In genomic region chr11:1534682-1535081, GRCh38 we compare ENCODE assay signal across 22 cellular contexts. TPM values are rescaled to one million over a fixed set of nuclear protein-coding genes. Genes with fewer than 3 reads are reported as not detected.
DNase-seq lines count a peak whose midpoint lies in the region; ATAC-seq, FAIRE-seq and TF ChIP-seq lines count a peak whose summit lies in the region.
"Had no signal": no experiment of that assay in that cellular context is flagged by ENCODE, and none has a peak within 500 bp of the region (broad histone marks: within the 10 kb centered on the region; RNA-seq: fewer than 3 reads in every experiment).

No MANE protein-coding gene starts in this region.

- no peak overlapping the region for H3K4ac ChIP-seq in neuronal stem cell (ENCODE audit: low read length)

- H3K18ac ChIP-seq in neuronal stem cell (ENCODE audit: low read length): peak overlapping the region; percentile 32

- ATAC-seq in left ventricle myocardium superior (no peak), HG02610 (IDR thresholded peaks at IDR 0.05; ENCODE audit: unreplicated experiment) (no peak)
- ATAC-seq: A549 had no signal

- peak overlapping the region; percentile 40 for H2AK5ac ChIP-seq in neuronal stem cell (ENCODE audit: low read depth, low read length)

- H4K91ac ChIP-seq in neuronal stem cell (ENCODE audit: low read depth, low read length, poor library complexity): no peak overlapping the region

- DNase-seq in left ventricle myocardium superior: peak; percentile 41
- DNase-seq in cardiac septum (ENCODE audit: low spot score): no peak
- no peak for DNase-seq in coronary artery (ENCODE audit: low spot score)
- DNase-seq in neuronal stem cell (ENCODE audit: low spot score): no peak
- peak; percentile 49 for DNase-seq in urothelium cell line (ENCODE audit: low spot score)
- no peak for DNase-seq in MG63
- no peak for DNase-seq in activated CD4-positive, alpha-beta T cell treated with anti-CD3 and anti-CD28 coated beads, Interleukin-2, amount 50 U/mL, for 48 hours
- DNase-seq: activated CD4-positive, alpha-beta T cell treated with anti-CD3 and anti-CD28 coated beads, Interleukin-2, amount 50 U/mL, for 1 hour; activated CD8-positive, alpha-beta memory T cell treated with anti-CD3 and anti-CD28 coated beads, Interleukin-2, amount 50 U/mL, for 48 hours; activated effector memory CD4-positive, alpha-beta T cell treated with Interleukin-2 at 50 U/mL for 16 hours; dermis blood vessel endothelial cell; GDM1; NCI-H69; SIG-M5; T-helper 1 cell had no signal

- H3K4me2 ChIP-seq in neuronal stem cell (ENCODE audit: insufficient read depth, low read length, poor library complexity, severe bottlenecking): no peak overlapping the region
- H3K4me2 ChIP-seq: A549 had no signal

- peaks cover 0 to 12% (median 3%) of the 10 kb centered on the region in 3 experiments for H3K27me3 ChIP-seq in neuronal stem cell (ENCODE audit: control insufficient read depth in 3 of 3, insufficient read depth in 3 of 3, low read depth in 1 of 3, low read length in 3 of 3)
- H3K27me3 ChIP-seq in MG63: no peaks in the 10 kb centered on the region; the same call in 1 of the 2 replicates
- H3K27me3 ChIP-seq: vagina had no signal

- H2BK120ac ChIP-seq in neuronal stem cell (ENCODE audit: low read depth, low read length): no peak overlapping the region

- no peak for FAIRE-seq in urothelium cell line (lab: Jason Lieb, UNC)
- FAIRE-seq: A549 had no signal

- no peak overlapping the region for H2BK15ac ChIP-seq in neuronal stem cell (ENCODE audit: low read length)

- H3K27ac ChIP-seq in coronary artery (peak overlapping the region; percentile 34 to 66), neuronal stem cell (replicated peaks; ENCODE audit: low read length) (no peak overlapping the region)
- H3K27ac ChIP-seq: A549, C4-2B, vagina, VCaP had no signal

- peak overlapping the region; percentile 25 for H3K23ac ChIP-seq in neuronal stem cell (ENCODE audit: low read depth, low read length, poor library complexity)

- peaks cover 0 to 1% of the 10 kb centered on the region in 2 donors for H3K4me1 ChIP-seq in neuronal stem cell (ENCODE audit: control insufficient read depth in 2 of 2, insufficient read depth in 1 of 2, low read depth in 1 of 2, low read length in 2 of 2)
- H3K4me1 ChIP-seq: A549 had no signal

- no peak overlapping the region for H2BK12ac ChIP-seq in neuronal stem cell (ENCODE audit: low read length)

- H3K14ac ChIP-seq in neuronal stem cell (ENCODE audit: low read length): no peak overlapping the region

- H2BK5ac ChIP-seq in neuronal stem cell (ENCODE audit: low read length): no peak overlapping the region

- no CpG with 5 or more reads among the region's 14 CpGs for WGBS in neuronal stem cell (ENCODE audit: extremely low coverage in 2 of 2, insufficient read length in 2 of 2, insufficient replicate concordance in 1 of 2), 2 donors

- no peak overlapping the region for H3K9ac ChIP-seq in neuronal stem cell (ENCODE audit: low read depth, low read length, poor library complexity)

- peaks cover 15% of the 10 kb centered on the region for H3K79me1 ChIP-seq in neuronal stem cell (ENCODE audit: low read depth, low read length)

- H3K36me3 ChIP-seq in neuronal stem cell (replicated peaks in 1 of 2; ENCODE audit: control insufficient read depth in 2 of 2, insufficient read depth in 2 of 2, low read length in 2 of 2) (no peaks in the 10 kb centered on the region), MG63 (peaks cover 2% of the 10 kb centered on the region; the same call in 1 of the 2 replicates)
- H3K36me3 ChIP-seq: vagina had no signal

- no peak for TF ChIP-seq CTCF in coronary artery (IDR thresholded peaks at IDR 0.05)

- H3K9me3 ChIP-seq in neuronal stem cell (replicated peaks in 1 of 2; ENCODE audit: control insufficient read depth in 2 of 2, insufficient read depth in 1 of 2, low read depth in 1 of 2, low read length in 2 of 2) (no peaks in the 10 kb centered on the region), MG63 (no peaks in the 10 kb centered on the region)
- H3K9me3 ChIP-seq: A549, vagina had no signal

- intact Hi-C loops in left ventricle myocardium superior (cut with micrococcal nuclease) (no loop called here), cardiac septum (cut with DNase I) (loop anchor here (5.0 kb wide), 1 partner anchor 38 kb away; the partner anchor contains the start of gene DUSP8)

- no peak overlapping the region for H4K8ac ChIP-seq in neuronal stem cell (ENCODE audit: low read depth, low read length)

- H2AFZ ChIP-seq in neuronal stem cell (ENCODE audit: low read length): no peak overlapping the region

- H3K4me3 ChIP-seq in coronary artery: peak overlapping the region; percentile 1
- H3K4me3 ChIP-seq in neuronal stem cell (ENCODE audit: low read length in 2 of 2): no peak overlapping the region
- H3K4me3 ChIP-seq in MG63: no peak overlapping the region
- H3K4me3 ChIP-seq: A549, vagina had no signal

RNA-seq across cellular contexts. Expression of gene DUSP8, which starts 37.4 kb away (rescaled TPM):
- total RNA-seq in left ventricle myocardium superior (7.7 TPM), cardiac septum (36.9 TPM)
- 5.8 TPM for polyA plus RNA-seq in neuronal stem cell (2013, experiment 1 of 2)
- 6.1 TPM for polyA plus RNA-seq in neuronal stem cell (2013, experiment 2 of 2)
- total RNA-seq in MG63 (2014; rRNA removed; shearing (Covaris generic); ENCODE audit: low replicate concordance): 1.1 and 4.5 TPM in 2 replicates

RNA-seq across cellular contexts. Expression of gene MOB2, which starts 48.1 kb away (rescaled TPM):
- 52.8 TPM for total RNA-seq in left ventricle myocardium superior
- 48.5 TPM for total RNA-seq in cardiac septum
- 11.1 TPM for polyA plus RNA-seq in neuronal stem cell (2013, experiment 1 of 2)
- polyA plus RNA-seq in neuronal stem cell (2013, experiment 2 of 2): 11.5 TPM
- total RNA-seq in MG63 (2014; rRNA removed; shearing (Covaris generic); ENCODE audit: low replicate concordance): 25.4 and 34.2 TPM in 2 replicates

RNA-seq across cellular contexts. Expression of gene KRTAP5-1, which starts 50.4 kb away (rescaled TPM):
- not detected for total RNA-seq in left ventricle myocardium superior
- not detected for total RNA-seq in cardiac septum
- not detected for polyA plus RNA-seq in neuronal stem cell (2013, experiment 1 of 2)
- not detected for polyA plus RNA-seq in neuronal stem cell (2013, experiment 2 of 2)
- total RNA-seq in MG63 (2014; rRNA removed; shearing (Covaris generic); ENCODE audit: low replicate concordance): not detected in 2 replicates
- total RNA-seq: dermis blood vessel endothelial cell, pulmonary artery endothelial cell, subcutaneous adipose tissue, vagina had no signal
- polyA plus RNA-seq: A549 had no signal

Comparison
In these comparisons a context has a peak if more than half of its experiments do, and no peak if none do; other contexts are left out.
1. DNase-seq: peak in left ventricle myocardium superior (single experiment) and urothelium cell line (single experiment); none in cardiac septum (single experiment), coronary artery (single experiment), neuronal stem cell (single experiment), MG63 (single experiment) and activated CD4-positive, alpha-beta T cell treated with anti-CD3 and anti-CD28 coated beads, Interleukin-2, amount 50 U/mL, for 48 hours (0 of 2).